In the genomic region with DNA sequence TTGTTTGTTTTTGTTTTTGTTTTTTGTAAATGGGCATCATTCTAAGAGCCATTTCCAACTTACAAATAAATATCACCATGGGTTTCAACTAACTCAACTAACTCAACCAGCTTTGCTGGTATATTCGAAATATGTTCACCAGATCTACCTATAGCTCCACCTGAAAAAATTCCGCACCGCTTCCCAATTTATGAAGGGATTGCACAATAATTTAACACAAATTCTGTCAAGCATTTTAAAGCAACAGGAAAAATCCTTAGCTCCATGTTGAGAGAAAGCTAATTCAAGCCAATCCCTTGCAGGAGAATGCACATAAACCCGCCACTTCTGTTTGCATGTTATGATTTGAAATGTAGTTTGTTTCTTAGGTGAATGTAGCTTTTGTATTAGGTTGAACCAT, we compare ENCODE assay signal across 19 cellular contexts.
A peak's percentile ranks its signal among the peaks of the same experiment; 100 is the strongest.
DNase-seq lines count a peak whose midpoint lies in the region; ATAC-seq, FAIRE-seq and TF ChIP-seq lines count a peak whose summit lies in the region.
"Had no signal": no experiment of that assay in that cellular context is flagged by ENCODE, and none has a peak within 500 bp of the region (broad histone marks: within the 10 kb centered on the region; RNA-seq: fewer than 3 reads in every experiment).

No MANE protein-coding gene starts in this region.

- no peak overlapping the region for H4K8ac ChIP-seq in H1 (ENCODE audit: extremely low read depth, insufficient read depth, low read length)

- no peak overlapping the region for H2BK120ac ChIP-seq in H1 (replicated peaks; ENCODE audit: low read depth, low read length)

- H3K23ac ChIP-seq in H1 (ENCODE audit: insufficient read length): no peak overlapping the region

- H2AFZ ChIP-seq in HepG2 (ENCODE audit: low read length): no peak overlapping the region
- H2AFZ ChIP-seq in PC-3 (ENCODE audit: low read length): no peak overlapping the region
- H2AFZ ChIP-seq in H1 (ENCODE audit: low read length): no peak overlapping the region
- H2AFZ ChIP-seq in smooth muscle cell (ENCODE audit: low read depth): no peak overlapping the region

- H3K27ac ChIP-seq in HepG2 (ENCODE audit: extremely low read length, insufficient read depth, low read length) (no peak overlapping the region), right lobe of liver (no peak overlapping the region), PC-3 (ENCODE audit: low read length) (peak overlapping the region; percentile 78), H1 (ENCODE audit: low read depth, low read length) (no peak overlapping the region), smooth muscle cell (ENCODE audit: low read depth) (peak overlapping the region; percentile 46), endodermal cell (ENCODE audit: low read depth, low read length) (no peak overlapping the region)
- H3K27ac ChIP-seq: BLaER1 had no signal

- no peak overlapping the region for H3K9ac ChIP-seq in HepG2 (ENCODE audit: insufficient read depth, low read depth, low read length)
- H3K9ac ChIP-seq in PC-3 (ENCODE audit: low read length): no peak overlapping the region
- no peak overlapping the region for H3K9ac ChIP-seq in H1 (replicated peaks in 1 of 4; ENCODE audit: extremely low read depth in 1 of 4, low read depth in 3 of 4, low read length in 3 of 4)
- H3K9ac ChIP-seq in smooth muscle cell (ENCODE audit: low read depth): no peak overlapping the region
- no peak overlapping the region for H3K9ac ChIP-seq in endodermal cell (ENCODE audit: extremely low read depth, low read length, poor library complexity, severe bottlenecking)
- H3K9ac ChIP-seq: BLaER1 had no signal

- in situ Hi-C loops in HepG2 (cut with HindIII; ENCODE audit: extremely low pct_ligation_motif_present, low pct_unique_long_range_greater_than_20kb): no loop called here

- H3F3A ChIP-seq in PC-3 (ENCODE audit: low read length, unreplicated experiment) (no peaks in the 10 kb centered on the region), smooth muscle cell (ENCODE audit: low read depth) (no peaks in the 10 kb centered on the region)

- DNase-seq in HepG2 (ENCODE audit: low spot score) (no peak), right lobe of liver (no peak), PC-3 (no peak), H1 (ENCODE audit: low read depth in 1 of 2, low spot score in 2 of 2) (no peak), smooth muscle cell (lab: John Stamatoyannopoulos, UW; ENCODE audit: unreplicated experiment) (no peak), HEK293T (ENCODE audit: extremely low spot score) (no peak), endodermal cell (no peak)
- DNase-seq: 8988T; CD4-positive, alpha-beta memory T cell; DMS153; DMS79; GDM1 had no signal

- BruUV-seq in HepG2 (replicated peaks; lab: Mats Ljungman, UMichigan) (no TSS peak), PC-3 (replicated peaks; lab: Mats Ljungman, UMichigan) (no TSS peak)

- POLR2A ChIA-PET in HepG2 (lab: Yijun Ruan, JAX): no interaction called here
- POLR2A ChIA-PET in PC-3 (lab: Charles Lee; ENCODE audit: unreplicated experiment): no interaction called here
- POLR2A ChIA-PET in H1 (lab: Charles Lee; ENCODE audit: partially characterized antibody): no interaction called here
- POLR2A ChIA-PET in HEK293T (lab: Yijun Ruan, JAX): no interaction called here

- no peak overlapping the region for H3K14ac ChIP-seq in H1 (ENCODE audit: insufficient read length)

- no peak overlapping the region for H2BK15ac ChIP-seq in H1 (ENCODE audit: low read length)

- no peak overlapping the region for H2BK12ac ChIP-seq in H1 (ENCODE audit: low read depth, low read length)

- H3K27ac Mint-ChIP-seq in endodermal cell: no peak overlapping the region
- H3K27ac Mint-ChIP-seq: CD14-positive monocyte; CD4-positive, alpha-beta memory T cell had no signal

- no peak overlapping the region for H4K5ac ChIP-seq in H1 (ENCODE audit: insufficient read length, low read depth, low read length)

- H3K9me2 ChIP-seq in PC-3 (replicated peaks; ENCODE audit: low read length): no peaks in the 10 kb centered on the region

- intact Hi-C loops in HepG2 (cut with micrococcal nuclease; ENCODE audit: unreplicated experiment): no loop called here
- intact Hi-C loops in right lobe of liver (cut with DNase I): no loop called here
- intact Hi-C loops in PC-3 (cut with micrococcal nuclease): no loop called here

- no peak overlapping the region for H2BK20ac ChIP-seq in H1 (ENCODE audit: low read length)

- ATAC-seq in HepG2 (no peak), right lobe of liver (no peak), PC-3 (no peak), HG03571 (IDR thresholded peaks at IDR 0.05; ENCODE audit: unreplicated experiment) (no peak)
- ATAC-seq: K562 had no signal

- TF ChIP-seq RAD21 in HepG2 (CRISPR knock-in tag; IDR thresholded peaks at IDR 0.05) (no peak), H1 (IDR thresholded peaks at IDR 0.05 in 1 of 2, conservative IDR thresholded peaks at IDR 0.05 in 1 of 2; ENCODE audit: low read depth in 2 of 2, low read length in 2 of 2) (no peak)

- no peaks in the 10 kb centered on the region for H3K36me3 Mint-ChIP-seq in endodermal cell (ENCODE audit: low read depth)
- H3K36me3 Mint-ChIP-seq: CD14-positive monocyte; CD4-positive, alpha-beta memory T cell had no signal

- H3K79me1 ChIP-seq in H1 (ENCODE audit: low read depth, low read length): no peaks in the 10 kb centered on the region

- no peak for TF ChIP-seq CTCF in HepG2 (CRISPR knock-in tag; IDR thresholded peaks at IDR 0.05)
- no peak for TF ChIP-seq CTCF in right lobe of liver (IDR thresholded peaks at IDR 0.05)
- no peak for TF ChIP-seq CTCF in PC-3 (conservative IDR thresholded peaks at IDR 0.05; ENCODE audit: low read depth, low read length)
- no peak for TF ChIP-seq CTCF in H1 (IDR thresholded peaks at IDR 0.05; ENCODE audit: control extremely low read depth in 1 of 3, insufficient read depth in 1 of 3, low read depth in 1 of 3, low read length in 3 of 3)
- no peak for TF ChIP-seq CTCF in smooth muscle cell (IDR thresholded peaks at IDR 0.05; ENCODE audit: borderline replicate concordance, insufficient read depth, poor library complexity, severe bottlenecking)
- TF ChIP-seq CTCF in endodermal cell (conservative IDR thresholded peaks at IDR 0.05): no peak

- TF ChIP-seq EP300 in HepG2 (IDR thresholded peaks at IDR 0.05; ENCODE audit: low read depth in 2 of 2, low read length in 2 of 2): no peak
- TF ChIP-seq EP300 in HepG2 (CRISPR knock-in tag; IDR thresholded peaks at IDR 0.05; ENCODE audit: borderline replicate concordance): no peak
- no peak for TF ChIP-seq EP300 in H1 (IDR thresholded peaks at IDR 0.05; ENCODE audit: borderline replicate concordance in 1 of 2, low read depth in 2 of 2, low read length in 2 of 2)

- peaks cover 6% of the 10 kb centered on the region for H3K4me1 Mint-ChIP-seq in endodermal cell
- H3K4me1 Mint-ChIP-seq: CD14-positive monocyte; CD4-positive, alpha-beta memory T cell had no signal

- CTCF ChIA-PET in HepG2 (lab: Yijun Ruan, JAX; ENCODE audit: low intra/inter-chr PET ratio, low total read pairs): no interaction called here
- CTCF ChIA-PET in PC-3 (lab: Charles Lee): no interaction called here
- CTCF ChIA-PET in H1 (lab: Charles Lee; ENCODE audit: partially characterized antibody): interaction anchor here (1.0 kb wide), 1 partner anchor 9 kb away, joined by 3 read pairs; no protein-coding TSS in a partner anchor
- CTCF ChIA-PET in HEK293T (lab: Yijun Ruan, JAX): no interaction called here

- H3K23me2 ChIP-seq in H1 (ENCODE audit: low read depth, low read length): no peaks in the 10 kb centered on the region

- no peak overlapping the region for H2BK5ac ChIP-seq in H1 (ENCODE audit: low read depth, low read length)

- H3K4me2 ChIP-seq in HepG2 (ENCODE audit: low read depth, low read length): no peak overlapping the region
- peak overlapping the region; percentile 72 for H3K4me2 ChIP-seq in PC-3 (ENCODE audit: low read length)
- H3K4me2 ChIP-seq in H1 (ENCODE audit: insufficient read depth in 1 of 2, low read depth in 2 of 2, low read length in 2 of 2): no peak overlapping the region
- H3K4me2 ChIP-seq in smooth muscle cell: peak overlapping the region; percentile 72
- H3K4me2 ChIP-seq: BLaER1 had no signal

- FAIRE-seq in HepG2 (lab: Jason Lieb, UNC) (no peak), H1 (lab: Jason Lieb, UNC) (no peak)
- FAIRE-seq: GM12892, GM18507, K562 had no signal

- H3K9me3 ChIP-seq in HepG2 (ENCODE audit: low read length) (no peaks in the 10 kb centered on the region), right lobe of liver (no peaks in the 10 kb centered on the region), PC-3 (ENCODE audit: low read length) (no peaks in the 10 kb centered on the region), H1 (ENCODE audit: insufficient read depth in 2 of 2, low read depth in 1 of 2, low read length in 1 of 2) (no peaks in the 10 kb centered on the region), smooth muscle cell (replicated peaks; ENCODE audit: low read depth) (no peaks in the 10 kb centered on the region), endodermal cell (ENCODE audit: control insufficient read depth, low read length) (no peaks in the 10 kb centered on the region)
- H3K9me3 ChIP-seq: HAP-1 had no signal

- no peak overlapping the region for H4K91ac ChIP-seq in H1 (replicated peaks; ENCODE audit: insufficient read length, low read length)

- WGBS in HepG2 (ENCODE audit: low lambda C conversion rate): 30% methylated on average over 4 of the region's 4 CpGs
- 74% methylated on average over 4 of the region's 4 CpGs for WGBS in right lobe of liver (ENCODE audit: insufficient coverage, low coverage, low lambda C conversion rate, missing lambda C conversion rate)
- WGBS in H1 (ENCODE audit: extremely low coverage in 1 of 2, insufficient coverage in 1 of 2, insufficient read length in 1 of 2, insufficient replicate concordance in 2 of 2, low coverage in 1 of 2, low lambda C conversion rate in 2 of 2, missing lambda C conversion rate in 1 of 2), 2 experiments: 89% methylated on average over 4 of the region's 4 CpGs; no CpG with 5 or more reads in 1 of the 2 experiments
- WGBS in smooth muscle cell (ENCODE audit: low lambda C conversion rate): 76% methylated on average over 4 of the region's 4 CpGs
- 83 to 100% methylated on average over 3 to 4 of the region's 4 CpGs for WGBS in endodermal cell (ENCODE audit: insufficient coverage in 1 of 2, insufficient read length in 1 of 2), 2 experiments

- H3K56ac ChIP-seq in H1 (replicated peaks; ENCODE audit: insufficient read length, low read depth, low read length): no peak overlapping the region

- TF ChIP-seq POLR2A in HepG2 (IDR thresholded peaks at IDR 0.05; ENCODE audit: insufficient read depth in 1 of 2, low read depth in 2 of 2, low read length in 2 of 2) (no peak), right lobe of liver (IDR thresholded peaks at IDR 0.05) (no peak), H1 (IDR thresholded peaks at IDR 0.05; ENCODE audit: control extremely low read depth in 1 of 2, low read depth in 2 of 2, low read length in 2 of 2) (no peak)

- H3K27me3 ChIP-seq in HepG2 (ENCODE audit: control insufficient read depth in 1 of 2, insufficient read depth in 2 of 2, low read length in 2 of 2) (no peaks in the 10 kb centered on the region), right lobe of liver (no peaks in the 10 kb centered on the region), PC-3 (ENCODE audit: low read length) (no peaks in the 10 kb centered on the region), H1 (replicated peaks in 1 of 4; ENCODE audit: control insufficient read depth in 3 of 4, extremely low read depth in 1 of 4, insufficient read depth in 3 of 4, low read length in 3 of 4) (no peaks in the 10 kb centered on the region), smooth muscle cell (ENCODE audit: low read depth) (no peaks in the 10 kb centered on the region), endodermal cell (ENCODE audit: control insufficient read depth, insufficient read depth, low read length, poor library complexity, severe bottlenecking) (no peaks in the 10 kb centered on the region)
- H3K27me3 ChIP-seq: BLaER1 had no signal

- H3K18ac ChIP-seq in H1 (ENCODE audit: extremely low read depth, low read length): no peak overlapping the region

- H3K27me3 Mint-ChIP-seq in endodermal cell (ENCODE audit: insufficient read depth): no peaks in the 10 kb centered on the region

- no peak overlapping the region for H3K4ac ChIP-seq in H1 (replicated peaks; ENCODE audit: insufficient read length, low read depth, low read length)

- H4K20me1 ChIP-seq in HepG2 (ENCODE audit: insufficient read depth, low read length): no peaks in the 10 kb centered on the region
- no peaks in the 10 kb centered on the region for H4K20me1 ChIP-seq in PC-3 (ENCODE audit: low read length)
- H4K20me1 ChIP-seq in H1 (replicated peaks in 1 of 2; ENCODE audit: control insufficient read depth in 1 of 2, insufficient read depth in 2 of 2, low read length in 2 of 2): no peaks in the 10 kb centered on the region
- no peaks in the 10 kb centered on the region for H4K20me1 ChIP-seq in smooth muscle cell (ENCODE audit: low read depth)
- H4K20me1 ChIP-seq: BLaER1 had no signal

- H3K4me1 ChIP-seq in HepG2 (ENCODE audit: insufficient read depth, low read length) (no peaks in the 10 kb centered on the region), right lobe of liver (no peaks in the 10 kb centered on the region), PC-3 (ENCODE audit: insufficient read depth, low read length) (peaks cover 63% of the 10 kb centered on the region), H1 (replicated peaks in 1 of 4; ENCODE audit: control insufficient read depth in 3 of 4, insufficient read depth in 4 of 4, low read length in 3 of 4) (peaks cover 0 to 5% (median 2%) of the 10 kb centered on the region in 4 experiments; a peak in 2 of 7 replicates), smooth muscle cell (ENCODE audit: low read depth) (peaks cover 30% of the 10 kb centered on the region), endodermal cell (ENCODE audit: control insufficient read depth, insufficient read depth, low read length) (no peaks in the 10 kb centered on the region)
- H3K4me1 ChIP-seq: HAP-1 had no signal

- no peaks in the 10 kb centered on the region for H3K9me3 Mint-ChIP-seq in endodermal cell

- H3K4me3 Mint-ChIP-seq in endodermal cell: no peak overlapping the region
- H3K4me3 Mint-ChIP-seq: CD14-positive monocyte; CD4-positive, alpha-beta memory T cell had no signal

- no peaks in the 10 kb centered on the region for H3K79me2 ChIP-seq in HepG2 (ENCODE audit: insufficient read depth, low read length)
- no peaks in the 10 kb centered on the region for H3K79me2 ChIP-seq in PC-3 (ENCODE audit: low read length)
- H3K79me2 ChIP-seq in H1 (ENCODE audit: control insufficient read depth in 1 of 2, insufficient read depth in 2 of 2, low read length in 2 of 2): no peaks in the 10 kb centered on the region
- H3K79me2 ChIP-seq in smooth muscle cell (ENCODE audit: low read depth): no peaks in the 10 kb centered on the region

- H2AK5ac ChIP-seq in H1 (ENCODE audit: low read depth, low read length): no peak overlapping the region

- H3K36me3 ChIP-seq in HepG2 (replicated peaks in 1 of 2; ENCODE audit: control insufficient read depth in 1 of 2, insufficient read depth in 2 of 2, low read length in 2 of 2) (no peaks in the 10 kb centered on the region), right lobe of liver (no peaks in the 10 kb centered on the region), PC-3 (ENCODE audit: low read depth, low read length) (no peaks in the 10 kb centered on the region), H1 (ENCODE audit: control insufficient read depth in 2 of 4, insufficient read depth in 4 of 4, low read length in 3 of 4) (no peaks in the 10 kb centered on the region), smooth muscle cell (ENCODE audit: low read depth) (no peaks in the 10 kb centered on the region), endodermal cell (ENCODE audit: control insufficient read depth, insufficient read depth, low read length) (no peaks in the 10 kb centered on the region)
- H3K36me3 ChIP-seq: BLaER1, HAP-1 had no signal

- H3K4me3 ChIP-seq in HepG2 (replicated peaks in 1 of 3; ENCODE audit: insufficient read depth in 1 of 3, low read depth in 2 of 3, low read length in 3 of 3) (no peak overlapping the region), right lobe of liver (no peak overlapping the region), PC-3 (ENCODE audit: low read length) (0 out of 2 replicates have a peak overlapping the region, but pooled peaks have one; percentile 24), H1 (ENCODE audit: extremely low read depth in 1 of 4, insufficient read depth in 2 of 4, low read depth in 3 of 4, low read length in 4 of 4) (no peak overlapping the region), smooth muscle cell (no peak overlapping the region), endodermal cell (ENCODE audit: low read length) (no peak overlapping the region)
- H3K4me3 ChIP-seq: BLaER1, HAP-1, K562 had no signal

Comparison
In these comparisons a context has a peak if more than half of its experiments do, and no peak if none do; other contexts are left out.
1. H3K27ac ChIP-seq: peak in PC-3 (single experiment) and smooth muscle cell (single experiment); none in HepG2 (single experiment), right lobe of liver (0 of 3), H1 (single experiment) and endodermal cell (single experiment).
2. H3K4me2 ChIP-seq: peak in PC-3 (single experiment) and smooth muscle cell (single experiment); none in HepG2 (single experiment) and H1 (0 of 2).
3. Of the 41 proteins assayed by ChIP-seq in both HepG2 and H1: peak only in HepG2: none; only in H1: none; in both: CEBPB; in neither: 40.